In the genomic region with DNA sequence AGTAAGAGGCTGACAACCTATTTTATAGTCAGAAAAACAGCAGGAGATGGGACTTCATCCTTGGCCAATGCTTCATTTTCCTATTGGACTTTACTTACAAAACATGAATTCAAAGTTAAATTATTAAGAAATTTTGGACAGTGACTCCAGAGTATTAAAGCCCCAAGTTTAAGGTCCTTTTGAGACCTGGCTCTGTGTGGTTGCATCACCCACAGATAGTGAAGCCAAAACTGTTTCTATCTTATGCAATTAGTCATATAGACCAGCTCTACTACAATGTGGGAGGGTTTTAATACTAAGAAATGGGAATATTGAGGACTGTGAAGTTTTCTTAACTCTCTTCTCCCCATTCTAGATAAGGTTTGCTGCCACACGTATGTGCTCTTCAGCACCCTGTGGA, we compare ENCODE assay signal across 8 cellular contexts.
"Had no signal": no experiment of that assay in that cellular context is flagged by ENCODE, and none has a peak within 500 bp of the region (broad histone marks: within the 10 kb centered on the region; RNA-seq: fewer than 3 reads in every experiment).

No MANE protein-coding gene starts in this region.

- H2AFZ ChIP-seq: GM23338 had no signal

- H3K27me3 Mint-ChIP-seq: IgD-negative memory B cell had no signal

- H3K4me2 ChIP-seq: GM23338 had no signal

- ATAC-seq: GM23338 had no signal

- H3K4me1 Mint-ChIP-seq: IgD-negative memory B cell had no signal

- H3K4me3 Mint-ChIP-seq: GM23338, H9, IgD-negative memory B cell had no signal

- H3K27ac Mint-ChIP-seq: GM23338, H9, IgD-negative memory B cell had no signal

- FAIRE-seq: H1, H54, HTR-8/SVneo had no signal

- H3K4me3 ChIP-seq: GM23338 had no signal

- DNase-seq: H9, HCEC 1CT, KBM-7 had no signal

- H3K36me3 Mint-ChIP-seq: IgD-negative memory B cell had no signal

- H3K9me3 Mint-ChIP-seq: GM23338 had no signal
